In genomic region chr1:230123280-230124186, GRCh38 we compare ENCODE assay signal across 1 cellular context.
TF ChIP-seq lines count a peak whose summit lies in the region.

No MANE protein-coding gene starts in this region.

TF ChIP-seq in K562, 482 proteins besides CTCF, POLR2A, EP300 and RAD21 (continued from another document and continues in another):
- TF ChIP-seq NCOA4 (IDR thresholded peaks at IDR 0.05; ENCODE audit: partially characterized antibody) (no peak), GTF2E2 (tag; IDR thresholded peaks at IDR 0.05) (no peak), MECOM (CRISPR knock-in tag; IDR thresholded peaks at IDR 0.05) (peak; percentile 25; the same call in 1 of the 2 replicates), ZNF184 (CRISPR knock-in tag; IDR thresholded peaks at IDR 0.05) (no peak), HDGF (IDR thresholded peaks at IDR 0.05) (no peak), MLLT1 (IDR thresholded peaks at IDR 0.05) (no peak), CREBBP (IDR thresholded peaks at IDR 0.05; ENCODE audit: low read depth, low read length) (no peak), MAFF (IDR thresholded peaks at IDR 0.05; ENCODE audit: low read length) (no peak), CREM (IDR thresholded peaks at IDR 0.05; ENCODE audit: low read depth) (peak; percentile 27; the same call in 1 of the 2 replicates), GTF2B (IDR thresholded peaks at IDR 0.05; ENCODE audit: extremely low read depth, insufficient read length) (no peak), TBL1XR1 (IDR thresholded peaks at IDR 0.05; ENCODE audit: low read length in 2 of 2) (no peak), ARID3B (CRISPR knock-in tag; IDR thresholded peaks at IDR 0.05; ENCODE audit: borderline replicate concordance) (no peak), BMI1 (IDR thresholded peaks at IDR 0.05; ENCODE audit: low read length) (no peak), ELF4 (CRISPR knock-in tag; IDR thresholded peaks at IDR 0.05) (no peak), PCBP1 (IDR thresholded peaks at IDR 0.05; ENCODE audit: low read depth, low read length, poor library complexity, severe bottlenecking) (no peak), C11orf30 (IDR thresholded peaks at IDR 0.05; ENCODE audit: low read depth) (no peak), GABPB1 (CRISPR knock-in tag; IDR thresholded peaks at IDR 0.05) (no peak), ZBTB8A (IDR thresholded peaks at IDR 0.05; ENCODE audit: partially characterized antibody) (no peak), RBM25 (IDR thresholded peaks at IDR 0.05; ENCODE audit: low read depth, low read length, severe bottlenecking) (no peak), MGA (IDR thresholded peaks at IDR 0.05) (peak; percentile 82), ARID2 (IDR thresholded peaks at IDR 0.05) (no peak), ZNF583 (CRISPR knock-in tag; IDR thresholded peaks at IDR 0.05) (no peak), TRIM25 (IDR thresholded peaks at IDR 0.05; ENCODE audit: borderline replicate concordance) (no peak), NBN (IDR thresholded peaks at IDR 0.05; ENCODE audit: low read depth) (no peak), ZNF609 (CRISPR knock-in tag; IDR thresholded peaks at IDR 0.05; ENCODE audit: borderline replicate concordance) (no peak), PTRF (tag; IDR thresholded peaks at IDR 0.05) (no peak), HMG20A (CRISPR knock-in tag; conservative IDR thresholded peaks at IDR 0.05) (no peak), ZZZ3 (IDR thresholded peaks at IDR 0.05) (no peak), HMBOX1 (IDR thresholded peaks at IDR 0.05) (0 out of 2 replicates have a peak, but pooled peaks have one; percentile 23), XRCC5 (IDR thresholded peaks at IDR 0.05; ENCODE audit: low read depth, low read length) (no peak), SRSF3 (IDR thresholded peaks at IDR 0.05; ENCODE audit: insufficient read depth, low read length) (no peak), ZBTB17 (CRISPR knock-in tag; IDR thresholded peaks at IDR 0.05) (no peak), CHD1 (IDR thresholded peaks at IDR 0.05; ENCODE audit: low read length) (no peak), NR2F6 (CRISPR knock-in tag; IDR thresholded peaks at IDR 0.05) (no peak), ZEB2 (IDR thresholded peaks at IDR 0.05) (no peak), JUND (IDR thresholded peaks at IDR 0.05; ENCODE audit: borderline replicate concordance, low read depth, low read length) (peak; percentile 20; the same call in 1 of the 2 replicates), JUND (tag; IDR thresholded peaks at IDR 0.05; ENCODE audit: borderline replicate concordance, low read depth, low read length) (peak; percentile 43; the same call in 1 of the 3 replicates)
